In genomic region chr11:85746640-85747039, GRCh38 we compare ENCODE assay signal across 24 cellular contexts.
DNase-seq lines count a peak whose midpoint lies in the region; ATAC-seq and TF ChIP-seq lines count a peak whose summit lies in the region.
"Had no signal": no experiment of that assay in that cellular context is flagged by ENCODE, and none has a peak within 500 bp of the region (broad histone marks: within the 10 kb centered on the region; RNA-seq: fewer than 3 reads in every experiment).

No MANE protein-coding gene starts in this region.

- POLR2A ChIA-PET in activated CD8-positive, alpha-beta T cell treated with anti-CD3 and anti-CD28 coated beads, Interleukin-2, amount 10 ng/mL, durations not matched to agents 7 days and 5 days (lab: Charles Lee): interaction anchor here (1.2 kb wide), 1 partner anchor 41 kb away, joined by 3 read pairs; no protein-coding TSS in a partner anchor
- POLR2A ChIA-PET in activated CD8-positive, alpha-beta T cell treated with anti-CD3 and anti-CD28 coated beads for 36 hours (lab: Charles Lee): interaction anchor here (0.9 to 1.0 kb wide), 2 partner anchors 8 to 40 kb away, joined by 3 to 5 read pairs; no protein-coding TSS in a partner anchor

- H3K36me3 Mint-ChIP-seq in activated CD8-positive, alpha-beta T cell treated with anti-CD3 and anti-CD28 coated beads, Interleukin-2, amount 10 ng/mL, durations not matched to agents 7 days and 5 days (ENCODE audit: low read depth): peaks cover 64% of the 10 kb centered on the region
- H3K36me3 Mint-ChIP-seq in activated CD8-positive, alpha-beta T cell treated with anti-CD3 and anti-CD28 coated beads for 36 hours (ENCODE audit: low read depth): peaks cover 10% of the 10 kb centered on the region
- H3K36me3 Mint-ChIP-seq in immature natural killer cell: peaks cover 37 to 59% (median 42%) of the 10 kb centered on the region in 3 donors

- no peak for ATAC-seq in activated CD8-positive, alpha-beta T cell treated with anti-CD3 and anti-CD28 coated beads, Interleukin-2, amount 10 ng/mL, durations not matched to agents 7 days and 5 days
- ATAC-seq in activated CD8-positive, alpha-beta T cell treated with anti-CD3 and anti-CD28 coated beads for 36 hours: no peak
- no peak for ATAC-seq in HG02610 (IDR thresholded peaks at IDR 0.05; ENCODE audit: unreplicated experiment)
- ATAC-seq in GM21717 (IDR thresholded peaks at IDR 0.05; ENCODE audit: unreplicated experiment): no peak
- no peak for ATAC-seq in omental fat pad (ENCODE audit: low FRiP score)
- ATAC-seq: A549, Panc1 had no signal

- no peak overlapping the region for H3K4me3 Mint-ChIP-seq in activated CD8-positive, alpha-beta T cell treated with anti-CD3 and anti-CD28 coated beads, Interleukin-2, amount 10 ng/mL, durations not matched to agents 7 days and 5 days
- H3K4me3 Mint-ChIP-seq in activated CD8-positive, alpha-beta T cell treated with anti-CD3 and anti-CD28 coated beads for 36 hours: no peak overlapping the region
- peak overlapping the region in 2 of 5 donors; percentile 17 to 63 for H3K4me3 Mint-ChIP-seq in immature natural killer cell
- H3K4me3 Mint-ChIP-seq: HFFc6 had no signal

- no peak for TF ChIP-seq CTCF in activated CD8-positive, alpha-beta T cell treated with anti-CD3 and anti-CD28 coated beads for 36 hours (IDR thresholded peaks at IDR 0.05)
- TF ChIP-seq CTCF in VCaP (conservative IDR thresholded peaks at IDR 0.05): no peak
- TF ChIP-seq CTCF in omental fat pad (IDR thresholded peaks at IDR 0.05): no peak

- no peaks in the 10 kb centered on the region for H3K9me3 Mint-ChIP-seq in activated CD8-positive, alpha-beta T cell treated with anti-CD3 and anti-CD28 coated beads, Interleukin-2, amount 10 ng/mL, durations not matched to agents 7 days and 5 days (ENCODE audit: insufficient read depth)
- H3K9me3 Mint-ChIP-seq in activated CD8-positive, alpha-beta T cell treated with anti-CD3 and anti-CD28 coated beads for 36 hours: no peaks in the 10 kb centered on the region
- H3K9me3 Mint-ChIP-seq in immature natural killer cell: no peaks in the 10 kb centered on the region
- H3K9me3 Mint-ChIP-seq: HFFc6 had no signal

- H3K27me3 Mint-ChIP-seq in activated CD8-positive, alpha-beta T cell treated with anti-CD3 and anti-CD28 coated beads, Interleukin-2, amount 10 ng/mL, durations not matched to agents 7 days and 5 days (ENCODE audit: low read depth): no peaks in the 10 kb centered on the region
- no peaks in the 10 kb centered on the region for H3K27me3 Mint-ChIP-seq in activated CD8-positive, alpha-beta T cell treated with anti-CD3 and anti-CD28 coated beads for 36 hours
- peaks cover 3 to 14% (median 3%) of the 10 kb centered on the region in 3 donors for H3K27me3 Mint-ChIP-seq in immature natural killer cell (ENCODE audit: low read depth in 3 of 3)

- intact Hi-C loops in activated CD8-positive, alpha-beta T cell treated with anti-CD3 and anti-CD28 coated beads for 36 hours (cut with micrococcal nuclease): loop anchor here (5.0 kb wide), 1 partner anchor 44 kb away; no protein-coding TSS in a partner anchor

- H3K27ac Mint-ChIP-seq in activated CD8-positive, alpha-beta T cell treated with anti-CD3 and anti-CD28 coated beads, Interleukin-2, amount 10 ng/mL, durations not matched to agents 7 days and 5 days: peak overlapping the region; percentile 59
- no peak overlapping the region for H3K27ac Mint-ChIP-seq in activated CD8-positive, alpha-beta T cell treated with anti-CD3 and anti-CD28 coated beads for 36 hours
- peak overlapping the region; percentile 82 to 98 (median 86) for H3K27ac Mint-ChIP-seq in immature natural killer cell
- H3K27ac Mint-ChIP-seq: HFFc6 had no signal

- peaks cover 84% of the 10 kb centered on the region for H3K4me1 Mint-ChIP-seq in activated CD8-positive, alpha-beta T cell treated with anti-CD3 and anti-CD28 coated beads, Interleukin-2, amount 10 ng/mL, durations not matched to agents 7 days and 5 days (ENCODE audit: low read depth)
- H3K4me1 Mint-ChIP-seq in activated CD8-positive, alpha-beta T cell treated with anti-CD3 and anti-CD28 coated beads for 36 hours (ENCODE audit: low read depth): peaks cover 81% of the 10 kb centered on the region
- peaks cover 83 to 84% of the 10 kb centered on the region in 2 donors for H3K4me1 Mint-ChIP-seq in immature natural killer cell

- H3K27ac ChIP-seq in VCaP: peak overlapping the region; percentile 42
- H3K27ac ChIP-seq: C4-2B had no signal

- CTCF ChIA-PET in activated CD8-positive, alpha-beta T cell treated with anti-CD3 and anti-CD28 coated beads, Interleukin-2, amount 10 ng/mL, durations not matched to agents 7 days and 5 days (lab: Charles Lee): interaction anchor here (1.0 to 2.1 kb wide), 4 partner anchors 8 to 77 kb away, joined by 3 to 10 read pairs (median 4); no protein-coding TSS in a partner anchor
- CTCF ChIA-PET in activated CD8-positive, alpha-beta T cell treated with anti-CD3 and anti-CD28 coated beads for 36 hours (lab: Charles Lee): interaction anchor here (1.1 to 1.4 kb wide), 2 partner anchors 51 to 78 kb away, joined by 3 to 4 read pairs; no protein-coding TSS in a partner anchor

- no peak for DNase-seq in activated CD8-positive, alpha-beta T cell treated with anti-CD3 and anti-CD28 coated beads, Interleukin-2, amount 10 ng/mL, durations not matched to agents 7 days and 5 days
- DNase-seq in activated CD8-positive, alpha-beta T cell treated with anti-CD3 and anti-CD28 coated beads for 36 hours: no peak
- DNase-seq in immature natural killer cell (no peak), kidney tubule cell (ENCODE audit: low spot score) (no peak), omental fat pad (ENCODE audit: low spot score) (no peak)
- DNase-seq: COR-L47; DMS153; HFFc6; IMR-90; Karpas-422; MM.1S; NCI-H1417; NCI-H1930; NCI-H2171; NCI-H446; NCI-H69; NK-92 treated with Interleukin-12 subunit alpha and Interleukin-12 subunit beta, amount 100 ng/mL, for 24 hours; SK-N-SH had no signal
